In genomic region chr12:68837215-68837614, GRCh38 we compare ENCODE assay signal across 19 cellular contexts. TPM values are rescaled to one million over a fixed set of nuclear protein-coding genes. Genes with fewer than 3 reads are reported as not detected.
DNase-seq lines count a peak whose midpoint lies in the region; ATAC-seq, FAIRE-seq and TF ChIP-seq lines count a peak whose summit lies in the region.
"Had no signal": no experiment of that assay in that cellular context is flagged by ENCODE, and none has a peak within 500 bp of the region (broad histone marks: within the 10 kb centered on the region; RNA-seq: fewer than 3 reads in every experiment).

No MANE protein-coding gene starts in this region.

- H3K27ac Mint-ChIP-seq in T-helper 17 cell: peak overlapping the region; percentile 32

- DNase-seq in GM12891 (ENCODE audit: insufficient read length, low spot score) (no peak), GM12892 (ENCODE audit: insufficient read length) (no peak), T-helper 17 cell (no peak), DMS114 treated with DMSO at 0.1 percent for 48 hours (lab: John Stamatoyannopoulos, UW; ENCODE audit: unreplicated experiment) (no peak), NCI-H524 (lab: John Stamatoyannopoulos, UW) (no peak), GM10248 (ENCODE audit: extremely low spot score) (no peak)
- DNase-seq: C1 segment of cervical spinal cord; Calu3; CD4-positive, alpha-beta memory T cell; COR-L47; DMS79; EL; GDM1; GOT3; HFFc6 had no signal

- no peak overlapping the region for H3K4me3 ChIP-seq in liver (ENCODE audit: low read depth in 1 of 3, low read length in 3 of 3)
- H3K4me3 ChIP-seq: HAP-1 had no signal

- H3K27ac ChIP-seq in liver (ENCODE audit: low read depth in 1 of 2, low read length in 2 of 2): peak overlapping the region; percentile 7 to 12

- H3K4me1 Mint-ChIP-seq in T-helper 17 cell: peaks cover 19% of the 10 kb centered on the region

- FAIRE-seq in GM12891 (lab: Jason Lieb, UNC): no peak
- FAIRE-seq in GM12892 (lab: Jason Lieb, UNC): no peak
- FAIRE-seq: H54 had no signal

- ATAC-seq in T-helper 17 cell (no peak), GM18909 (IDR thresholded peaks at IDR 0.05; ENCODE audit: poor library complexity, unreplicated experiment) (no peak)

- H3K27me3 ChIP-seq in liver (ENCODE audit: control insufficient read depth in 4 of 4, insufficient read depth in 4 of 4, low read length in 3 of 4): no peaks in the 10 kb centered on the region

- POLR2A ChIA-PET in GM10248 (lab: Yijun Ruan, JAX): no interaction called here

- no peak for TF ChIP-seq RAD21 in liver (IDR thresholded peaks at IDR 0.05)

- H3K9me3 ChIP-seq in T-helper 17 cell (ENCODE audit: control insufficient read depth, low read length, poor library complexity, severe bottlenecking): no peaks in the 10 kb centered on the region
- no peaks in the 10 kb centered on the region for H3K9me3 ChIP-seq in liver (ENCODE audit: control insufficient read depth in 4 of 4, low read length in 3 of 4)
- H3K9me3 ChIP-seq: HAP-1 had no signal

- no peak overlapping the region for H3K9ac ChIP-seq in liver (ENCODE audit: low read depth in 1 of 2, low read length in 2 of 2)

- CTCF ChIA-PET in GM10248 (lab: Yijun Ruan, JAX): interaction anchor here (1.0 to 1.4 kb wide), 2 partner anchors 19 to 29 kb away, joined by 3 to 4 read pairs; partner anchors contain the start of gene MDM2

- TF ChIP-seq CTCF in liver (IDR thresholded peaks at IDR 0.05; ENCODE audit: low read depth, low read length, missing input control) (no peak), GM10248 (IDR thresholded peaks at IDR 0.05; ENCODE audit: control extremely low read depth, extremely low read depth, low read depth, missing control alignments) (no peak)

- H3K36me3 Mint-ChIP-seq in T-helper 17 cell (ENCODE audit: low read depth): peaks cover 4% of the 10 kb centered on the region

- no peak overlapping the region for H3K4me3 Mint-ChIP-seq in T-helper 17 cell
- H3K4me3 Mint-ChIP-seq: CD4-positive, alpha-beta memory T cell; HFFc6 had no signal

- TF ChIP-seq POLR2A in GM12891 (IDR thresholded peaks at IDR 0.05; ENCODE audit: low read depth, low read length) (no peak), GM12892 (IDR thresholded peaks at IDR 0.05; ENCODE audit: low read depth, low read length) (peak; percentile 39)

- peaks cover 9 to 49% (median 41%) of the 10 kb centered on the region in 4 donors for H3K36me3 ChIP-seq in liver (ENCODE audit: control insufficient read depth in 4 of 4, insufficient read depth in 3 of 4, low read depth in 1 of 4, low read length in 3 of 4)

- H3K4me1 ChIP-seq in liver (ENCODE audit: control insufficient read depth in 4 of 4, insufficient read depth in 4 of 4, low read length in 3 of 4): peaks cover 3 to 11% (median 7%) of the 10 kb centered on the region in 4 donors

- H3K27me3 Mint-ChIP-seq in T-helper 17 cell: no peaks in the 10 kb centered on the region
- H3K27me3 Mint-ChIP-seq: CD4-positive, alpha-beta memory T cell had no signal

- WGBS in liver: 93% methylated on average over 1 of the region's 1 CpG

TF ChIP-seq in GM12891, 5 proteins besides CTCF, POLR2A, EP300 and RAD21:
- TF ChIP-seq POLR2AphosphoS5 (IDR thresholded peaks at IDR 0.05; ENCODE audit: low read depth, low read length) (peak; percentile 55; the same call in 1 of the 2 replicates), TAF1 (IDR thresholded peaks at IDR 0.05; ENCODE audit: low read depth, low read length) (no peak), POU2F2 (IDR thresholded peaks at IDR 0.05; ENCODE audit: low read depth, low read length) (no peak), PAX5 (IDR thresholded peaks at IDR 0.05; ENCODE audit: insufficient read depth, low read length, severe bottlenecking) (no peak), SPI1 (IDR thresholded peaks at IDR 0.05; ENCODE audit: low read depth, low read length) (no peak)

TF ChIP-seq in liver, 16 proteins besides CTCF, POLR2A, EP300 and RAD21:
- no peak for TF ChIP-seq FOXA1 (IDR thresholded peaks at IDR 0.05)
- TF ChIP-seq, protein P1, sequence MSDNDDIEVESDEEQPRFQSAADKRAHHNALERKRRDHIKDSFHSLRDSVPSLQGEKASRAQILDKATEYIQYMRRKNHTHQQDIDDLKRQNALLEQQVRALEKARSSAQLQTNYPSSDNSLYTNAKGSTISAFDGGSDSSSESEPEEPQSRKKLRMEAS (IDR thresholded peaks at IDR 0.05): no peak
- TF ChIP-seq FOXA2 (IDR thresholded peaks at IDR 0.05): no peak
- no peak for TF ChIP-seq ATF3 (IDR thresholded peaks at IDR 0.05)
- no peak for TF ChIP-seq YY1 (IDR thresholded peaks at IDR 0.05)
- no peak for TF ChIP-seq HNF4G (IDR thresholded peaks at IDR 0.05)
- no peak for TF ChIP-seq NR2F2 (IDR thresholded peaks at IDR 0.05)
- TF ChIP-seq HNF4A (conservative IDR thresholded peaks at IDR 0.05): no peak
- TF ChIP-seq TAF1 (conservative IDR thresholded peaks at IDR 0.05): no peak
- no peak for TF ChIP-seq SP1 (IDR thresholded peaks at IDR 0.05)
- no peak for TF ChIP-seq JUND (IDR thresholded peaks at IDR 0.05)
- TF ChIP-seq EGR1 (IDR thresholded peaks at IDR 0.05; ENCODE audit: low read depth in 2 of 2): no peak
- TF ChIP-seq, protein P2, sequence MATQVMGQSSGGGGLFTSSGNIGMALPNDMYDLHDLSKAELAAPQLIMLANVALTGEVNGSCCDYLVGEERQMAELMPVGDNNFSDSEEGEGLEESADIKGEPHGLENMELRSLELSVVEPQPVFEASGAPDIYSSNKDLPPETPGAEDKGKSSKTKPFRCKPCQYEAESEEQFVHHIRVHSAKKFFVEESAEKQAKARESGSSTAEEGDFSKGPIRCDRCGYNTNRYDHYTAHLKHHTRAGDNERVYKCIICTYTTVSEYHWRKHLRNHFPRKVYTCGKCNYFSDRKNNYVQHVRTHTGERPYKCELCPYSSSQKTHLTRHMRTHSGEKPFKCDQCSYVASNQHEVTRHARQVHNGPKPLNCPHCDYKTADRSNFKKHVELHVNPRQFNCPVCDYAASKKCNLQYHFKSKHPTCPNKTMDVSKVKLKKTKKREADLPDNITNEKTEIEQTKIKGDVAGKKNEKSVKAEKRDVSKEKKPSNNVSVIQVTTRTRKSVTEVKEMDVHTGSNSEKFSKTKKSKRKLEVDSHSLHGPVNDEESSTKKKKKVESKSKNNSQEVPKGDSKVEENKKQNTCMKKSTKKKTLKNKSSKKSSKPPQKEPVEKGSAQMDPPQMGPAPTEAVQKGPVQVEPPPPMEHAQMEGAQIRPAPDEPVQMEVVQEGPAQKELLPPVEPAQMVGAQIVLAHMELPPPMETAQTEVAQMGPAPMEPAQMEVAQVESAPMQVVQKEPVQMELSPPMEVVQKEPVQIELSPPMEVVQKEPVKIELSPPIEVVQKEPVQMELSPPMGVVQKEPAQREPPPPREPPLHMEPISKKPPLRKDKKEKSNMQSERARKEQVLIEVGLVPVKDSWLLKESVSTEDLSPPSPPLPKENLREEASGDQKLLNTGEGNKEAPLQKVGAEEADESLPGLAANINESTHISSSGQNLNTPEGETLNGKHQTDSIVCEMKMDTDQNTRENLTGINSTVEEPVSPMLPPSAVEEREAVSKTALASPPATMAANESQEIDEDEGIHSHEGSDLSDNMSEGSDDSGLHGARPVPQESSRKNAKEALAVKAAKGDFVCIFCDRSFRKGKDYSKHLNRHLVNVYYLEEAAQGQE (IDR thresholded peaks at IDR 0.05): no peak
- no peak for TF ChIP-seq RXRA (IDR thresholded peaks at IDR 0.05)
- no peak for TF ChIP-seq ZBTB33 (IDR thresholded peaks at IDR 0.05)
- no peak for TF ChIP-seq GABPA (IDR thresholded peaks at IDR 0.05 in 1 of 2, conservative IDR thresholded peaks at IDR 0.05 in 1 of 2)
TF ChIP-seq in liver: peak in this region for 0.

RNA-seq across cellular contexts. Expression of gene MDM2, which starts 29.2 kb away (rescaled TPM):
- polyA plus RNA-seq in GM12891 (2012; ENCODE audit: low read depth, missing spikeins): 44.7 TPM
- 111 TPM for polyA plus RNA-seq in GM12892 (2012; ENCODE audit: missing spikeins)
- 100 to 1,000 TPM in 1 of 2 donors, 10 to 100 TPM in 1; 96.3 to 101 TPM for total RNA-seq in T-helper 17 cell
- total RNA-seq in liver: 10 to 100 TPM; 44.4 to 69.4 TPM
- 10 to 100 TPM; 10.1 to 29.5 TPM for polyA plus RNA-seq in liver
